Comparison of ENCODE assay signal across 24 cellular contexts in genomic region chr11:34194576-34195335, GRCh38.
A peak's percentile ranks its signal among the peaks of the same experiment; 100 is the strongest.
DNase-seq lines count a peak whose midpoint lies in the region; ATAC-seq and TF ChIP-seq lines count a peak whose summit lies in the region.
"Had no signal": no experiment of that assay in that cellular context is flagged by ENCODE, and none has a peak within 500 bp of the region (broad histone marks: within the 10 kb centered on the region; RNA-seq: fewer than 3 reads in every experiment).

No MANE protein-coding gene starts in this region.

- H3K27me3 ChIP-seq in HCT116 (ENCODE audit: insufficient read depth, low read length) (no peaks in the 10 kb centered on the region), neural progenitor cell (peaks cover under 1% of the 10 kb centered on the region)

- ATAC-seq in HCT116 = no peak
- ATAC-seq: left lobe of liver had no signal

- no peak overlapping the region for H3K4me3 Mint-ChIP-seq in neural progenitor cell
- H3K4me3 Mint-ChIP-seq: activated naive CD4-positive, alpha-beta T cell treated with anti-CD3 and anti-CD28 coated beads for 36 hours; HFFc6; stimulated activated naive CD8-positive, alpha-beta T cell treated with anti-CD3 and anti-CD28 coated beads, Interleukin-15, Interleukin-2, amounts not matched to agents 100 ng/mL and 50 ng/mL, for 24 hours had no signal

- TF ChIP-seq CTCF in AG10803 (conservative IDR thresholded peaks at IDR 0.05; ENCODE audit: low read length) = 0 out of 2 replicates have a peak, but pooled peaks have one; percentile 8
- 0 out of 6 replicates have a peak, but pooled peaks of 1 of the 3 experiments have one; percentile 15 for TF ChIP-seq CTCF in HCT116 (IDR thresholded peaks at IDR 0.05 in 2 of 3, conservative IDR thresholded peaks at IDR 0.05 in 1 of 3; ENCODE audit: borderline replicate concordance in 1 of 3, insufficient read depth in 1 of 3, low read depth in 2 of 3, low read length in 2 of 3)
- TF ChIP-seq CTCF in astrocyte of the cerebellum (IDR thresholded peaks at IDR 0.05; ENCODE audit: low read depth, low read length, missing control alignments) = peak; percentile 8
- TF ChIP-seq CTCF in neural progenitor cell (IDR thresholded peaks at IDR 0.05) = no peak

- H3K9me2 ChIP-seq in HCT116 (ENCODE audit: insufficient read depth) = no peaks in the 10 kb centered on the region

- peak overlapping the region; percentile 60 for H3K27ac Mint-ChIP-seq in neural progenitor cell
- H3K27ac Mint-ChIP-seq: activated naive CD4-positive, alpha-beta T cell treated with anti-CD3 and anti-CD28 coated beads for 36 hours; stimulated activated naive CD8-positive, alpha-beta T cell treated with anti-CD3 and anti-CD28 coated beads, Interleukin-15, Interleukin-2, amounts not matched to agents 100 ng/mL and 50 ng/mL, for 24 hours had no signal

- H3K9ac ChIP-seq in HCT116 (ENCODE audit: low read length) (no peak overlapping the region), neural progenitor cell (no peak overlapping the region)

- peaks cover 9% of the 10 kb centered on the region for H3K27me3 Mint-ChIP-seq in neural progenitor cell (ENCODE audit: insufficient read depth, low read depth)

- CTCF ChIA-PET in HCT116 (lab: Charles Lee) = no interaction called here

- in situ Hi-C loops in astrocyte of the cerebellum (cut with HindIII; ENCODE audit: low sequenced_read_pairs) = no loop called here

- H3K4me2 ChIP-seq in HCT116 (ENCODE audit: low read length) (peak overlapping the region; percentile 23; the same call in 1 of the 2 replicates), neural progenitor cell (no peak overlapping the region)

- intact Hi-C loops in HCT116 (cut with micrococcal nuclease) = loop anchor here (5.0 kb wide), 1 partner anchor 163 kb away; the partner anchor contains the start of gene ABTB2

- peaks cover 4% of the 10 kb centered on the region for H3K36me3 Mint-ChIP-seq in neural progenitor cell

- H3K36me3 ChIP-seq in HCT116 (ENCODE audit: control insufficient read depth in 1 of 2, insufficient read depth in 2 of 2, low read length in 2 of 2) (no peaks in the 10 kb centered on the region), neural progenitor cell (no peaks in the 10 kb centered on the region)
- H3K36me3 ChIP-seq: esophagus squamous epithelium had no signal

- peaks cover 14% of the 10 kb centered on the region for H3F3A ChIP-seq in neural progenitor cell (ENCODE audit: low read depth)

- RAD21 ChIA-PET in HCT116 (lab: Charles Lee; ENCODE audit: low non-redundant PET in 1 of 2, low total read pairs in 2 of 2, uncharacterized antibody in 2 of 2, unreplicated experiment in 2 of 2) = no interaction called here

- H2AFZ ChIP-seq in HCT116 (ENCODE audit: low read depth, low read length, poor library complexity, severe bottlenecking) (no peak overlapping the region), neural progenitor cell (replicated peaks) (no peak overlapping the region)

- TF ChIP-seq POLR2A in HCT116 (IDR thresholded peaks at IDR 0.05; ENCODE audit: borderline replicate concordance, extremely low read depth, insufficient read depth, insufficient read length) = no peak

- no peaks in the 10 kb centered on the region for H3K9me3 Mint-ChIP-seq in neural progenitor cell
- H3K9me3 Mint-ChIP-seq: activated naive CD4-positive, alpha-beta T cell treated with anti-CD3 and anti-CD28 coated beads for 36 hours; HFFc6; stimulated activated naive CD8-positive, alpha-beta T cell treated with anti-CD3 and anti-CD28 coated beads, Interleukin-15, Interleukin-2, amounts not matched to agents 100 ng/mL and 50 ng/mL, for 24 hours had no signal

- peaks cover 19 to 42% of the 10 kb centered on the region in 2 experiments for H3K4me1 ChIP-seq in HCT116 (ENCODE audit: control insufficient read depth in 1 of 2, insufficient read depth in 2 of 2, low read length in 2 of 2)
- peaks cover 20% of the 10 kb centered on the region for H3K4me1 ChIP-seq in neural progenitor cell

- DNase-seq in AG10803 (ENCODE audit: low read depth) (peak; percentile 62), HCT116 (ENCODE audit: low read depth, low spot score) (no peak), astrocyte of the cerebellum (ENCODE audit: low read depth) (peak; percentile 22), neural progenitor cell (ENCODE audit: low spot score) (peak; percentile 39), NCI-H1048 (lab: John Stamatoyannopoulos, UW) (no peak), NOMO-1 treated with DMSO at 0.1 percent for 48 hours (lab: John Stamatoyannopoulos, UW; ENCODE audit: unreplicated experiment) (no peak), NCI-H524 treated with DMSO at 0.1 percent for 48 hours (lab: John Stamatoyannopoulos, UW) (no peak)
- DNase-seq: ACHN; activated CD4-positive, alpha-beta T cell treated with anti-CD3 and anti-CD28 coated beads for 4 hours; activated naive CD4-positive, alpha-beta T cell treated with anti-CD3 and anti-CD28 coated beads for 36 hours; activated T-cell treated with anti-CD3 and anti-CD28 coated beads, Interleukin-2, amount 50 U/mL, for 48 hours; COR-L47; cortex of kidney; DMS53; esophagus squamous epithelium; GDM1; HFFc6; KBM-7; mesenchymal stem cell; NCI-H1436; NCI-H2107; NCI-H446 had no signal

- peaks cover 41% of the 10 kb centered on the region for H3K4me1 Mint-ChIP-seq in neural progenitor cell

- H3K9me3 ChIP-seq in HCT116 (ENCODE audit: control insufficient read depth in 1 of 2, insufficient read depth in 1 of 2, low read depth in 1 of 2, low read length in 2 of 2) (no peaks in the 10 kb centered on the region), neural progenitor cell (ENCODE audit: low read depth) (no peaks in the 10 kb centered on the region)
- H3K9me3 ChIP-seq: esophagus squamous epithelium had no signal

- no TSS peak for BruUV-seq in HCT116 (replicated peaks; lab: Mats Ljungman, UMichigan)

- H3K79me2 ChIP-seq in HCT116 (ENCODE audit: insufficient read depth, low read length) (no peaks in the 10 kb centered on the region), neural progenitor cell (ENCODE audit: low read depth) (no peaks in the 10 kb centered on the region)

- H4K20me1 ChIP-seq in HCT116 (ENCODE audit: insufficient read depth) (no peaks in the 10 kb centered on the region), neural progenitor cell (ENCODE audit: low read depth) (no peaks in the 10 kb centered on the region)

- H3K27ac ChIP-seq in HCT116 (ENCODE audit: low read depth, low read length) (no peak overlapping the region), neural progenitor cell (no peak overlapping the region)

- POLR2A ChIA-PET in HCT116 (lab: Charles Lee) = no interaction called here

- peak; percentile 14; the same call in 1 of the 2 replicates for TF ChIP-seq RAD21 in HCT116 (IDR thresholded peaks at IDR 0.05; ENCODE audit: low read depth)

- no peak overlapping the region for H3K4me3 ChIP-seq in AG10803 (ENCODE audit: low read length)
- no peak overlapping the region for H3K4me3 ChIP-seq in HCT116 (replicated peaks in 1 of 2; ENCODE audit: low read depth in 1 of 2, low read length in 2 of 2)
- no peak overlapping the region for H3K4me3 ChIP-seq in astrocyte of the cerebellum (ENCODE audit: low read depth, low read length)
- H3K4me3 ChIP-seq in neural progenitor cell = no peak overlapping the region
- H3K4me3 ChIP-seq: esophagus squamous epithelium had no signal

TF ChIP-seq in HCT116, 20 proteins besides CTCF, POLR2A, EP300 and RAD21:
- no peak for TF ChIP-seq FOSL1 (IDR thresholded peaks at IDR 0.05; ENCODE audit: low read depth)
- TF ChIP-seq ZBTB33 (IDR thresholded peaks at IDR 0.05; ENCODE audit: extremely low read depth, insufficient replicate concordance, low read length) = no peak
- no peak for TF ChIP-seq SRF (IDR thresholded peaks at IDR 0.05; ENCODE audit: low read depth)
- no peak for TF ChIP-seq TCF7L2 (IDR thresholded peaks at IDR 0.05; ENCODE audit: borderline replicate concordance, extremely low read depth, insufficient read depth, insufficient read length)
- TF ChIP-seq ZNF274 (IDR thresholded peaks at IDR 0.05; ENCODE audit: low read depth, low read length) = no peak
- no peak for TF ChIP-seq CEBPB (IDR thresholded peaks at IDR 0.05; ENCODE audit: low read depth)
- TF ChIP-seq REST (IDR thresholded peaks at IDR 0.05; ENCODE audit: low read depth) = no peak

Comparison
In these comparisons a context has a peak if more than half of its experiments do, and no peak if none do; other contexts are left out.
1. DNase-seq: peak in AG10803 (single experiment), astrocyte of the cerebellum (single experiment) and neural progenitor cell (single experiment); none in HCT116 (single experiment), NCI-H1048 (single experiment), NOMO-1 treated with DMSO at 0.1 percent for 48 hours (single experiment) and NCI-H524 treated with DMSO at 0.1 percent for 48 hours (single experiment).